Comparison of ENCODE assay signal across 19 cellular contexts in genomic region chr6:83250235-83250634, GRCh38. TPM values are rescaled to one million over a fixed set of nuclear protein-coding genes. Genes with fewer than 3 reads are reported as not detected.
DNase-seq lines count a peak whose midpoint lies in the region; ATAC-seq, FAIRE-seq and TF ChIP-seq lines count a peak whose summit lies in the region.
"Had no signal": no experiment of that assay in that cellular context is flagged by ENCODE, and none has a peak within 500 bp of the region (broad histone marks: within the 10 kb centered on the region; RNA-seq: fewer than 3 reads in every experiment).

No MANE protein-coding gene starts in this region.

- H3K9me3 Mint-ChIP-seq in T-cell: no peaks in the 10 kb centered on the region
- H3K9me3 Mint-ChIP-seq: CD8-positive, alpha-beta T cell had no signal

- H3K27me3 Mint-ChIP-seq in T-cell: peaks cover 5 to 17% of the 10 kb centered on the region in 2 donors

- intact Hi-C loops in left colon (cut with DNase I, micrococcal nuclease) (no loop called here), right lobe of liver (cut with DNase I) (no loop called here)

- H3K27ac Mint-ChIP-seq in T-cell: no peak overlapping the region
- H3K27ac Mint-ChIP-seq: CD8-positive, alpha-beta T cell; GM23338 had no signal

- no peak for TF ChIP-seq POLR2A in right lobe of liver (IDR thresholded peaks at IDR 0.05)

- peaks cover 0 to 11% (median 0%) of the 10 kb centered on the region in 4 donors for H3K4me1 ChIP-seq in right lobe of liver
- peaks cover 0 to 3% of the 10 kb centered on the region in 2 donors for H3K4me1 ChIP-seq in small intestine (ENCODE audit: control insufficient read depth in 2 of 2, insufficient read depth in 1 of 2, low read depth in 1 of 2, low read length in 1 of 2)
- no peaks in the 10 kb centered on the region for H3K4me1 ChIP-seq in BE2C
- H3K4me1 ChIP-seq: BLaER1 treated with 17β-estradiol and CSF1 and Interleukin-3, amounts not matched to agents 10 nM and 100 nM had no signal

- no peak overlapping the region for H3K4me3 Mint-ChIP-seq in T-cell
- H3K4me3 Mint-ChIP-seq: CD8-positive, alpha-beta T cell; GM23338 had no signal

- DNase-seq in left colon (no peak), right lobe of liver (no peak), small intestine (peak; percentile 74), T-cell (no peak), cerebellum (ENCODE audit: low spot score) (no peak), BE2C (no peak)
- DNase-seq: Calu3; CD8-positive, alpha-beta T cell; GDM1; HCEC 1CT; IMR-90 had no signal

- H3K4me3 ChIP-seq in right lobe of liver (no peak overlapping the region), small intestine (ENCODE audit: low read depth in 1 of 2, low read length in 2 of 2) (no peak overlapping the region), BE2C (ENCODE audit: low read depth, low read length) (no peak overlapping the region)
- H3K4me3 ChIP-seq: BLaER1 treated with 17β-estradiol and CSF1 and Interleukin-3, amounts not matched to agents 10 nM and 100 nM; GM23338; K562 had no signal

- ATAC-seq in left colon (peak; percentile 97), right lobe of liver (peak; percentile 73 to 90 (median 86)), T-cell (replicated peaks in 1 of 4) (no peak)
- ATAC-seq: CD8-positive, alpha-beta T cell; GM23338; K562 had no signal

- POLR2A ChIA-PET in T-cell (lab: Charles Lee): no interaction called here

- H3K36me3 ChIP-seq in right lobe of liver (peaks cover 0 to 2% (median 0%) of the 10 kb centered on the region in 4 donors), small intestine (ENCODE audit: control insufficient read depth in 2 of 2, insufficient read depth in 2 of 2, low read length in 2 of 2) (peaks cover 0 to 2% of the 10 kb centered on the region in 2 donors), BE2C (no peaks in the 10 kb centered on the region)
- H3K36me3 ChIP-seq: BLaER1 treated with 17β-estradiol and CSF1 and Interleukin-3, amounts not matched to agents 10 nM and 100 nM had no signal

- TF ChIP-seq CTCF in right lobe of liver (IDR thresholded peaks at IDR 0.05): no peak
- no peak for TF ChIP-seq CTCF in BE2C (IDR thresholded peaks at IDR 0.05; ENCODE audit: low read depth, low read length)

- H3K4me1 Mint-ChIP-seq in T-cell: no peaks in the 10 kb centered on the region

- peak; percentile 16 for FAIRE-seq in A204.1 (lab: Jason Lieb, UNC)
- FAIRE-seq in small intestine (lab: Jason Lieb, UNC): peak; percentile 67
- FAIRE-seq: GM12892, H54, K562 had no signal

- H3K27me3 ChIP-seq in right lobe of liver (no peaks in the 10 kb centered on the region), small intestine (ENCODE audit: control insufficient read depth in 2 of 2, insufficient read depth in 2 of 2, low read length in 2 of 2) (no peaks in the 10 kb centered on the region), BE2C (no peaks in the 10 kb centered on the region)
- H3K27me3 ChIP-seq: BLaER1 treated with 17β-estradiol and CSF1 and Interleukin-3, amounts not matched to agents 10 nM and 100 nM had no signal

- H3K27ac ChIP-seq in right lobe of liver (no peak overlapping the region), small intestine (ENCODE audit: low read depth in 1 of 2, low read length in 1 of 2) (no peak overlapping the region)
- H3K27ac ChIP-seq: 22Rv1; BLaER1 treated with 17β-estradiol and CSF1 and Interleukin-3, amounts not matched to agents 10 nM and 100 nM; HL-60 had no signal

- CTCF ChIA-PET in T-cell (lab: Charles Lee): no interaction called here

- H3K36me3 Mint-ChIP-seq in T-cell: no peaks in the 10 kb centered on the region
- H3K36me3 Mint-ChIP-seq: CD8-positive, alpha-beta T cell had no signal

- H3K9me3 ChIP-seq in right lobe of liver (no peaks in the 10 kb centered on the region), small intestine (ENCODE audit: control insufficient read depth, low read depth) (no peaks in the 10 kb centered on the region), BE2C (no peaks in the 10 kb centered on the region)

RNA-seq across cellular contexts. Expression of gene RWDD2A, which starts 57.1 kb away (rescaled TPM):
- total RNA-seq in left colon (1 to 10 TPM; 2.8 to 3.3 TPM), right lobe of liver (1 to 10 TPM; 1.9 to 3.5 (median 2.5) TPM), T-cell (1 to 10 TPM; 1.5 to 4.1 (median 2.9) TPM), cerebellum (5.9 TPM)
- polyA plus RNA-seq in small intestine: 1 to 10 TPM; 1.1 to 1.7 (median 1.4) TPM
- 2.3 TPM for polyA plus RNA-seq in BE2C (2012; ENCODE audit: insufficient read depth, insufficient read length, low read depth)

RNA-seq across cellular contexts. Expression of gene PGM3, which starts 57.2 kb away (rescaled TPM):
- total RNA-seq in left colon: 10 to 100 TPM; 36.8 to 46.7 TPM
- total RNA-seq in right lobe of liver: 10 to 100 TPM; 23.5 to 52.2 (median 35.0) TPM
- 10 to 100 TPM in 1 of 3 donors, 1 to 10 TPM in 2; 7.3 to 15.3 (median 7.8) TPM for polyA plus RNA-seq in small intestine
- 10 to 100 TPM; 18.8 to 26.0 (median 24.3) TPM for total RNA-seq in T-cell
- total RNA-seq in cerebellum: 57.3 TPM
- polyA plus RNA-seq in BE2C (2012; ENCODE audit: insufficient read depth, insufficient read length, low read depth): 21.6 TPM

Comparison
In these comparisons a context has a peak if more than half of its experiments do, and no peak if none do; other contexts are left out.
1. ATAC-seq: peak in left colon (single experiment) and right lobe of liver (4 of 4); none in T-cell (0 of 4).